20 cellular contexts compared by ENCODE assay signal in genomic region chr2:137693521-137693920, GRCh38.
DNase-seq lines count a peak whose midpoint lies in the region; ATAC-seq, FAIRE-seq and TF ChIP-seq lines count a peak whose summit lies in the region.
"Had no signal": no experiment of that assay in that cellular context is flagged by ENCODE, and none has a peak within 500 bp of the region (broad histone marks: within the 10 kb centered on the region; RNA-seq: fewer than 3 reads in every experiment).

No MANE protein-coding gene starts in this region.

- H4K8ac ChIP-seq in mesenchymal stem cell (ENCODE audit: low read length): no peak overlapping the region

- no peak for FAIRE-seq in H54 (lab: Jason Lieb, UNC)
- FAIRE-seq: HepG2 had no signal

- ATAC-seq in GM18907 (IDR thresholded peaks at IDR 0.05; ENCODE audit: unreplicated experiment) (peak; percentile 85), HG03175 (IDR thresholded peaks at IDR 0.05; ENCODE audit: unreplicated experiment) (peak; percentile 71)
- ATAC-seq: activated CD8-positive, alpha-beta memory T cell treated with anti-CD3 and anti-CD28 coated beads, Interleukin-2, amount 10 ng/mL, durations not matched to agents 7 days and 5 days; HepG2; left colon had no signal

- no peaks in the 10 kb centered on the region for H3K79me1 ChIP-seq in mesenchymal stem cell (replicated peaks; ENCODE audit: low read length, poor library complexity, severe bottlenecking)

- H3K36me3 ChIP-seq in mesenchymal stem cell (ENCODE audit: control insufficient read depth in 1 of 2, insufficient read depth in 2 of 2, low read depth in 1 of 2, low read length in 2 of 2): no peaks in the 10 kb centered on the region

- H2AFZ ChIP-seq in mesenchymal stem cell (ENCODE audit: low read depth, low read length): no peak overlapping the region

- H2BK15ac ChIP-seq in mesenchymal stem cell (ENCODE audit: low read depth, poor library complexity, severe bottlenecking): no peak overlapping the region

- no peak overlapping the region for H3K4me2 ChIP-seq in mesenchymal stem cell (ENCODE audit: low read length, poor library complexity, severe bottlenecking)

- no peaks in the 10 kb centered on the region for H3K4me1 ChIP-seq in mesenchymal stem cell (ENCODE audit: control insufficient read depth, insufficient read depth, low read depth, low read length)

- H2BK12ac ChIP-seq in mesenchymal stem cell (ENCODE audit: low read length in 2 of 2): no peak overlapping the region

- WGBS in mesenchymal stem cell: no CpG with 5 or more reads among the region's 2 CpGs

- H3K4me3 ChIP-seq in mesenchymal stem cell (ENCODE audit: insufficient read depth in 1 of 2, low read depth in 1 of 2, low read length in 2 of 2): no peak overlapping the region
- H3K4me3 ChIP-seq: SK-N-MC had no signal

- no peak overlapping the region for H2BK5ac ChIP-seq in mesenchymal stem cell (ENCODE audit: low read depth, low read length, poor library complexity, severe bottlenecking)

- no peak overlapping the region for H3K14ac ChIP-seq in mesenchymal stem cell (ENCODE audit: low read length in 2 of 2)

- no peak overlapping the region for H3K9ac ChIP-seq in mesenchymal stem cell (ENCODE audit: low read length)

- TF ChIP-seq POLR2A in H54 (IDR thresholded peaks at IDR 0.05; ENCODE audit: low read depth, low read length): no peak

- no peak overlapping the region for H3K23ac ChIP-seq in mesenchymal stem cell (ENCODE audit: low read length in 2 of 2)

- H3K18ac ChIP-seq in mesenchymal stem cell (ENCODE audit: low read depth in 1 of 2, low read length in 2 of 2): no peak overlapping the region

- DNase-seq in RKO (ENCODE audit: low spot score) (peak; percentile 29), mesenchymal stem cell (peak; percentile 57), H54 (ENCODE audit: insufficient read length, low spot score) (no peak), SIG-M5 (lab: John Stamatoyannopoulos, UW) (no peak), DMS79 treated with DMSO at 0.1 percent for 48 hours (lab: John Stamatoyannopoulos, UW) (no peak)
- no peak for DNase-seq in activated T-cell treated with anti-CD3 and anti-CD28 coated beads, Interleukin-2, amount 50 U/mL, for 48 hours
- DNase-seq: activated CD8-positive, alpha-beta memory T cell treated with anti-CD3 and anti-CD28 coated beads, Interleukin-2, amount 10 ng/mL, durations not matched to agents 7 days and 5 days; activated gamma-delta T cell; amygdala; GOT3; left colon; NCI-H1930; NCI-H510A; retina; stimulated activated naive CD4-positive, alpha-beta T cell treated with Interleukin-2 at 50 U/mL for 16 hours; trophoblast cell had no signal

- peak overlapping the region; percentile 62 for H3K27ac ChIP-seq in mesenchymal stem cell (ENCODE audit: low read length, poor library complexity, severe bottlenecking)
- H3K27ac ChIP-seq: SK-N-MC had no signal

- H2AK5ac ChIP-seq in mesenchymal stem cell (ENCODE audit: low read length, severe bottlenecking): no peak overlapping the region

- H4K91ac ChIP-seq in mesenchymal stem cell (ENCODE audit: low read length): no peak overlapping the region

- H3K27me3 ChIP-seq in mesenchymal stem cell (ENCODE audit: control insufficient read depth in 1 of 2, insufficient read depth in 1 of 2, low read length in 2 of 2): no peaks in the 10 kb centered on the region

- H3K9me3 ChIP-seq in mesenchymal stem cell (ENCODE audit: control insufficient read depth, low read length): no peaks in the 10 kb centered on the region

- no peak overlapping the region for H3K4ac ChIP-seq in mesenchymal stem cell (ENCODE audit: low read depth in 1 of 2, low read length in 2 of 2)

- no peak overlapping the region for H2BK120ac ChIP-seq in mesenchymal stem cell (ENCODE audit: low read depth, low read length)

Comparison
In these comparisons a context has a peak if more than half of its experiments do, and no peak if none do; other contexts are left out.
1. DNase-seq: peak in RKO (single experiment) and mesenchymal stem cell (single experiment); none in H54 (single experiment), activated T-cell treated with anti-CD3 and anti-CD28 coated beads, Interleukin-2, amount 50 U/mL, for 48 hours (0 of 2), SIG-M5 (single experiment) and DMS79 treated with DMSO at 0.1 percent for 48 hours (single experiment).